8 cellular contexts compared by ENCODE assay signal in genomic region chr14:49767473-49768300, GRCh38. TPM values are rescaled to one million over a fixed set of nuclear protein-coding genes. Genes with fewer than 3 reads are reported as not detected.
DNase-seq lines count a peak whose midpoint lies in the region; ATAC-seq, FAIRE-seq and TF ChIP-seq lines count a peak whose summit lies in the region.

KLHDC2 (plus strand) TSS chr14:49768153; CDS start chr14:49768469, 316 bp downstream.

- ATAC-seq in HG02970 (IDR thresholded peaks at IDR 0.05; ENCODE audit: low FRiP score, unreplicated experiment): peak; percentile 91

- peak within 1 kb of the TSS; percentile 98 for H3K4me3 Mint-ChIP-seq in T-helper 2 cell treated with Interferon-gamma antibody and Interleukin-4, amounts not matched to agents 5 μg/mL and 100 μg/mL, for 36 hours

- peak; percentile 84 for FAIRE-seq in GM18507 (lab: Jason Lieb, UNC)

- peaks cover 32% of the 10 kb centered on the region for H3K4me1 Mint-ChIP-seq in T-helper 2 cell treated with Interferon-gamma antibody and Interleukin-4, amounts not matched to agents 5 μg/mL and 100 μg/mL, for 36 hours (ENCODE audit: low read depth)

- H3K27me3 Mint-ChIP-seq in T-helper 2 cell treated with Interferon-gamma antibody and Interleukin-4, amounts not matched to agents 5 μg/mL and 100 μg/mL, for 36 hours (ENCODE audit: low read depth): no peaks in the 10 kb centered on the region

- TF ChIP-seq CTCF in ascending aorta (IDR thresholded peaks at IDR 0.05): peak in 2 of 3 experiments; percentile 21 to 29

- H3K36me3 ChIP-seq in ascending aorta: peaks cover 5 to 13% of the 10 kb centered on the region in 2 donors

- H3K27ac ChIP-seq in ascending aorta: peak within 1 kb of the TSS; percentile 94 to 97

- intact Hi-C loops in ascending aorta (cut with DNase I): loop anchor here (1.0 to 5.0 kb wide), 3 partner anchors 75 to 900 kb away; partner anchors contain the start of genes KLHDC1 and SAV1

- peaks cover 0 to 24% of the 10 kb centered on the region in 2 donors for H3K4me1 ChIP-seq in ascending aorta

- DNase-seq in GM18507 (ENCODE audit: extremely low spot score, insufficient read length, low read depth) (peak; percentile 79), NCI-H187 (lab: John Stamatoyannopoulos, UW) (peak; percentile 75 to 83), ascending aorta (ENCODE audit: low spot score in 2 of 2) (peak; percentile 50 to 93), hepatic stellate cell (ENCODE audit: low spot score) (peak; percentile 76), retina (peak; percentile 94), OCI-M2 (lab: John Stamatoyannopoulos, UW; ENCODE audit: unreplicated experiment) (no peak)
- DNase-seq in T-helper 2 cell treated with Interferon-gamma antibody and Interleukin-4, amounts not matched to agents 5 μg/mL and 100 μg/mL, for 36 hours (ENCODE audit: low spot score): peak; percentile 94

- H3K27ac Mint-ChIP-seq in T-helper 2 cell treated with Interferon-gamma antibody and Interleukin-4, amounts not matched to agents 5 μg/mL and 100 μg/mL, for 36 hours: peak within 1 kb of the TSS; percentile 100

- peaks cover 4% of the 10 kb centered on the region for H3K36me3 Mint-ChIP-seq in T-helper 2 cell treated with Interferon-gamma antibody and Interleukin-4, amounts not matched to agents 5 μg/mL and 100 μg/mL, for 36 hours (ENCODE audit: low read depth)

- peak within 1 kb of the TSS; percentile 83 to 94 for H3K4me3 ChIP-seq in ascending aorta

- H3K9me3 ChIP-seq in ascending aorta: no peaks in the 10 kb centered on the region

- H3K9me3 Mint-ChIP-seq in T-helper 2 cell treated with Interferon-gamma antibody and Interleukin-4, amounts not matched to agents 5 μg/mL and 100 μg/mL, for 36 hours: no peaks in the 10 kb centered on the region

- no peaks in the 10 kb centered on the region for H3K27me3 ChIP-seq in ascending aorta

RNA-seq across cellular contexts. Expression of gene KLHDC2, which starts in this region (rescaled TPM):
- 11.7 TPM for total RNA-seq in ascending aorta
